Comparison of ENCODE assay signal across 16 cellular contexts in the genomic region with DNA sequence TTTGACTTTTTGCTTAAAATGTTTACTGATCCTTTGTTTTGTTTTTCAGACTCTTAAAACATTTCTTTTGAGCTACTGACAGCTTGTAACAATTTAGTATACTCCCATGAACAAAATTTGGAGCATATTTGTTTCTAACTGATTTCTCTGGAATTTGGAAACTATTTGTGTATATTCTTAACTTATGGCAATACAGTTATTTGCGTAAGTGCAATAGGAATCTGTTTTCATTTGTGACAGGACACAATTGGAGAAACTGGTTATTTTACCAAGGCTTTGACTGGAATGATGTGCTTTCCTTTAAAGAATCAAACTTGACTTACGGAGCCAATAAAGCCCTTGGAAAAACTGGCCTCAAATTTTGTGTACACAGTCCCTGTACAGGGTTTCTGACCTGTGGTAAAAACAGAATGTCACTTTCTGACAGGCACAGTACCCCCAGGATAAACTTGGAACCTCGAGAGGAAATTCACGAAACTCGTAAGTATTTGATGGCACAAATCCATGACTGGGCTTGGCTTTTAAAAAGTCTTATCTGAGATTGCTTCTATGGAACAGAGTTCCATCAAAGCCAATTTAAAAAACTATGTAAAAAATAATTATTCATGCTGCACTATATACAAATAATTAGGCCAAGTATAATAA.
"Had no signal": no experiment of that assay in that cellular context is flagged by ENCODE, and none has a peak within 500 bp of the region (broad histone marks: within the 10 kb centered on the region; RNA-seq: fewer than 3 reads in every experiment).

No MANE protein-coding gene starts in this region.

- DNase-seq: activated CD4-positive, alpha-beta T cell treated with anti-CD3 and anti-CD28 coated beads, Interleukin-2, amount 10 ng/mL, durations not matched to agents 24 days and 14 days; activated CD4-positive, CD25-positive, alpha-beta regulatory T cell; activated CD8-positive, alpha-beta memory T cell treated with anti-CD3 and anti-CD28 coated beads for 24 hours; activated naive CD4-positive, alpha-beta T cell; activated naive CD8-positive, alpha-beta T cell treated with anti-CD3 and anti-CD28 coated beads, Interleukin-2, amount 10 ng/mL, durations not matched to agents 7 days and 5 days; anterior cingulate cortex; gastrocnemius medialis; heart right ventricle; left lung; mesendoderm; natural killer cell; nucleus accumbens; stimulated activated CD4-positive, alpha-beta T cell treated with anti-CD3 and anti-CD28 coated beads, Interleukin-12 subunit alpha, Interleukin-12 subunit beta, amount 100 ng/mL, for 4 hours; thyroid gland had no signal

- H3K4me1 Mint-ChIP-seq: activated CD4-positive, alpha-beta T cell treated with anti-CD3 and anti-CD28 coated beads, Interleukin-2, amount 10 ng/mL, durations not matched to agents 24 days and 14 days; activated naive CD8-positive, alpha-beta T cell treated with anti-CD3 and anti-CD28 coated beads, Interleukin-2, amount 10 ng/mL, durations not matched to agents 7 days and 5 days; natural killer cell; stimulated activated effector memory CD8-positive, alpha-beta T cell treated with anti-CD3 and anti-CD28 coated beads, Interleukin-12 subunit alpha, Interleukin-12 subunit beta, amount 100 ng/mL, for 72 hours had no signal

- H3K4me3 Mint-ChIP-seq: activated CD4-positive, alpha-beta T cell treated with anti-CD3 and anti-CD28 coated beads, Interleukin-2, amount 10 ng/mL, durations not matched to agents 24 days and 14 days; activated naive CD8-positive, alpha-beta T cell treated with anti-CD3 and anti-CD28 coated beads, Interleukin-2, amount 10 ng/mL, durations not matched to agents 7 days and 5 days; natural killer cell; stimulated activated effector memory CD8-positive, alpha-beta T cell treated with anti-CD3 and anti-CD28 coated beads, Interleukin-12 subunit alpha, Interleukin-12 subunit beta, amount 100 ng/mL, for 72 hours; T-helper 2 cell treated with Interferon-gamma antibody and Interleukin-4, amounts not matched to agents 5 μg/mL and 100 μg/mL, for 36 hours had no signal

- H3K36me3 Mint-ChIP-seq: activated naive CD8-positive, alpha-beta T cell treated with anti-CD3 and anti-CD28 coated beads, Interleukin-2, amount 10 ng/mL, durations not matched to agents 7 days and 5 days; natural killer cell; stimulated activated effector memory CD8-positive, alpha-beta T cell treated with anti-CD3 and anti-CD28 coated beads, Interleukin-12 subunit alpha, Interleukin-12 subunit beta, amount 100 ng/mL, for 72 hours had no signal

- H3K27me3 ChIP-seq: gastrocnemius medialis, heart right ventricle, left lung, thyroid gland had no signal

- H3K4me3 ChIP-seq: gastrocnemius medialis, heart right ventricle, left lung, thyroid gland had no signal

- ATAC-seq: gastrocnemius medialis; left lung; natural killer cell; stimulated activated effector memory CD8-positive, alpha-beta T cell treated with anti-CD3 and anti-CD28 coated beads, Interleukin-12 subunit alpha, Interleukin-12 subunit beta, amount 100 ng/mL, for 72 hours had no signal

- H3K9me3 Mint-ChIP-seq: activated CD4-positive, alpha-beta T cell treated with anti-CD3 and anti-CD28 coated beads, Interleukin-2, amount 10 ng/mL, durations not matched to agents 24 days and 14 days; natural killer cell; stimulated activated effector memory CD8-positive, alpha-beta T cell treated with anti-CD3 and anti-CD28 coated beads, Interleukin-12 subunit alpha, Interleukin-12 subunit beta, amount 100 ng/mL, for 72 hours; T-helper 2 cell treated with Interferon-gamma antibody and Interleukin-4, amounts not matched to agents 5 μg/mL and 100 μg/mL, for 36 hours had no signal

- H3K9me3 ChIP-seq: gastrocnemius medialis, heart right ventricle, left lung, thyroid gland had no signal

- H3K36me3 ChIP-seq: gastrocnemius medialis, left lung, thyroid gland had no signal

- H3K4me1 ChIP-seq: gastrocnemius medialis, left lung, thyroid gland had no signal

- H3K27ac ChIP-seq: gastrocnemius medialis, thyroid gland had no signal

- H3K27ac Mint-ChIP-seq: activated CD4-positive, alpha-beta T cell treated with anti-CD3 and anti-CD28 coated beads, Interleukin-2, amount 10 ng/mL, durations not matched to agents 24 days and 14 days; activated naive CD8-positive, alpha-beta T cell treated with anti-CD3 and anti-CD28 coated beads, Interleukin-2, amount 10 ng/mL, durations not matched to agents 7 days and 5 days; natural killer cell; stimulated activated effector memory CD8-positive, alpha-beta T cell treated with anti-CD3 and anti-CD28 coated beads, Interleukin-12 subunit alpha, Interleukin-12 subunit beta, amount 100 ng/mL, for 72 hours; T-helper 2 cell treated with Interferon-gamma antibody and Interleukin-4, amounts not matched to agents 5 μg/mL and 100 μg/mL, for 36 hours had no signal

- H3K27me3 Mint-ChIP-seq: activated CD4-positive, alpha-beta T cell treated with anti-CD3 and anti-CD28 coated beads, Interleukin-2, amount 10 ng/mL, durations not matched to agents 24 days and 14 days; activated naive CD8-positive, alpha-beta T cell treated with anti-CD3 and anti-CD28 coated beads, Interleukin-2, amount 10 ng/mL, durations not matched to agents 7 days and 5 days had no signal
